Comparison of ENCODE assay signal across 1 cellular context in the genomic region with DNA sequence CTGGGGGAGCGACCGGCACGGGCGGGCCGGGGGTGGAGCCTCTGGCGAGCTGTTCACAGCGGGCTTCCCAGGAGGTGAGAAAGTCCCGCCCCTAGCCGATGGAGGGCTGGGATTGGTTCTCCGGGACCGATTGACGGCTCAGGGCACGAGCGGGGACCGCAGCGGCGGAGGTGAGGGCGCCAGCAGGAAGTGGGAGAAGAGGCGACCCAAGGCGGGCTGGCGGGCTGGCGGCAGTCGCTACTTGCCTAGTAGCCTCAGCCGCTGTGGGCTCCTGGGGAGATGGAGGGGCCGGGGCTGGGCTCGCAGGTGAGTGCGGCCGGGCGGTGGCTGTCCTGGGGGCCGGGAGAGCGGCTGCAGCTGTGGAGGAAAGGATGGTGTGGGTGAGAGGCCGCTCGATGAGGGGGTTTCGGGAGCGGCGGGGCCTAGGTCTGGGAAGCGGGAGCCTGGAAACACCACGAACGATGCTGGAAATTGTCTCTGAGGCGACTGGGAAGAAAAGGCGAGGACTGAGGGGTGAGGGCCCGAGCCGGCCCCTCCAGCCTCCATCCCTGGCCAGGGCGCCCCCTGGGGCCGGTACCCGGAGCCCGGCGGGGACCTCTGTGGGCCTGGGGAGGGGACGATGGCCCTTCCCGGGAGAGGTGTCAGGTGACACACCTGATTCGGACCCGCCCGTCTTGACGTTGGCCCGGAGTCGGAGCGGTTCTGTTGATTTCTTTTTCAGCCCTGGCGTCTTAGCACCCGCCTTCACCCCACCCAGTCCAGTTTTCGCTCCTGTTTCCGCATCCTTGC.
TF ChIP-seq lines count a peak whose summit lies in the region.

A gene with protein sequence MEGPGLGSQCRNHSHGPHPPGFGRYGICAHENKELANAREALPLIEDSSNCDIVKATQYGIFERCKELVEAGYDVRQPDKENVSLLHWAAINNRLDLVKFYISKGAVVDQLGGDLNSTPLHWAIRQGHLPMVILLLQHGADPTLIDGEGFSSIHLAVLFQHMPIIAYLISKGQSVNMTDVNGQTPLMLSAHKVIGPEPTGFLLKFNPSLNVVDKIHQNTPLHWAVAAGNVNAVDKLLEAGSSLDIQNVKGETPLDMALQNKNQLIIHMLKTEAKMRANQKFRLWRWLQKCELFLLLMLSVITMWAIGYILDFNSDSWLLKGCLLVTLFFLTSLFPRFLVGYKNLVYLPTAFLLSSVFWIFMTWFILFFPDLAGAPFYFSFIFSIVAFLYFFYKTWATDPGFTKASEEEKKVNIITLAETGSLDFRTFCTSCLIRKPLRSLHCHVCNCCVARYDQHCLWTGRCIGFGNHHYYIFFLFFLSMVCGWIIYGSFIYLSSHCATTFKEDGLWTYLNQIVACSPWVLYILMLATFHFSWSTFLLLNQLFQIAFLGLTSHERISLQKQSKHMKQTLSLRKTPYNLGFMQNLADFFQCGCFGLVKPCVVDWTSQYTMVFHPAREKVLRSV (plus strand): TSS at position 198 of the 789 bp plus-strand sequence. CDS start 82 bp downstream, at position 280.

TF ChIP-seq in K562, 482 proteins besides CTCF, POLR2A, EP300 and RAD21 (continued from another document):
- peak; percentile 96 for TF ChIP-seq CTBP1 (IDR thresholded peaks at IDR 0.05; ENCODE audit: borderline replicate concordance)
- TF ChIP-seq, protein P1, sequence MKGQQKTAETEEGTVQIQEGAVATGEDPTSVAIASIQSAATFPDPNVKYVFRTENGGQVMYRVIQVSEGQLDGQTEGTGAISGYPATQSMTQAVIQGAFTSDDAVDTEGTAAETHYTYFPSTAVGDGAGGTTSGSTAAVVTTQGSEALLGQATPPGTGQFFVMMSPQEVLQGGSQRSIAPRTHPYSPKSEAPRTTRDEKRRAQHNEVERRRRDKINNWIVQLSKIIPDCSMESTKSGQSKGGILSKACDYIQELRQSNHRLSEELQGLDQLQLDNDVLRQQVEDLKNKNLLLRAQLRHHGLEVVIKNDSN (CRISPR knock-in tag; IDR thresholded peaks at IDR 0.05), result no peak
- TF ChIP-seq FOXA3 (CRISPR knock-in tag; conservative IDR thresholded peaks at IDR 0.05 in 1 of 2, IDR thresholded peaks at IDR 0.05 in 1 of 2), result no peak
- TF ChIP-seq FOXJ3 (CRISPR knock-in tag; IDR thresholded peaks at IDR 0.05), result no peak
- TF ChIP-seq YBX1 (IDR thresholded peaks at IDR 0.05), result no peak
- no peak for TF ChIP-seq HNRNPH1 (optimal IDR thresholded peaks at IDR 0.05; ENCODE audit: low read depth, low read length)
- no peak for TF ChIP-seq SMAD2 (IDR thresholded peaks at IDR 0.05; ENCODE audit: low read depth, low read length)
- TF ChIP-seq LCOR (CRISPR knock-in tag; IDR thresholded peaks at IDR 0.05), result 0 out of 2 replicates have a peak, but pooled peaks have one; percentile 22
- peak; percentile 90 for TF ChIP-seq POLR2G (IDR thresholded peaks at IDR 0.05; ENCODE audit: low read depth, low read length)
- no peak for TF ChIP-seq PRMT5 (CRISPR knock-in tag; IDR thresholded peaks at IDR 0.05)
- TF ChIP-seq ATF7 (IDR thresholded peaks at IDR 0.05), result peak; percentile 51; the same call in 1 of the 2 replicates
- TF ChIP-seq CEBPB (tag; IDR thresholded peaks at IDR 0.05), result no peak
- peak; percentile 57; the same call in 1 of the 2 replicates for TF ChIP-seq ETV1 (tag; conservative IDR thresholded peaks at IDR 0.05; ENCODE audit: low read depth)
- peak; percentile 46 to 71 for TF ChIP-seq MAZ (CRISPR knock-in tag; conservative IDR thresholded peaks at IDR 0.05 in 1 of 2, IDR thresholded peaks at IDR 0.05 in 1 of 2)
- no peak for TF ChIP-seq MTF1 (CRISPR knock-in tag; IDR thresholded peaks at IDR 0.05; ENCODE audit: borderline replicate concordance)
- no peak for TF ChIP-seq IFI16 (CRISPR knock-in tag; IDR thresholded peaks at IDR 0.05)
- TF ChIP-seq, protein P2, sequence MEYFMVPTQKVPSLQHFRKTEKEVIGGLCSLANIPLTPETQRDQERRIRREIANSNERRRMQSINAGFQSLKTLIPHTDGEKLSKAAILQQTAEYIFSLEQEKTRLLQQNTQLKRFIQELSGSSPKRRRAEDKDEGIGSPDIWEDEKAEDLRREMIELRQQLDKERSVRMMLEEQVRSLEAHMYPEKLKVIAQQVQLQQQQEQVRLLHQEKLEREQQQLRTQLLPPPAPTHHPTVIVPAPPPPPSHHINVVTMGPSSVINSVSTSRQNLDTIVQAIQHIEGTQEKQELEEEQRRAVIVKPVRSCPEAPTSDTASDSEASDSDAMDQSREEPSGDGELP (CRISPR knock-in tag; IDR thresholded peaks at IDR 0.05; ENCODE audit: borderline replicate concordance), result peak; percentile 40; the same call in 1 of the 2 replicates
- peak in 1 of 2 experiments; percentile 14; a peak in 1 of 4 replicates for TF ChIP-seq NRF1 (conservative IDR thresholded peaks at IDR 0.05 in 1 of 2, IDR thresholded peaks at IDR 0.05 in 1 of 2)
- no peak for TF ChIP-seq U2AF2 (optimal IDR thresholded peaks at IDR 0.05; ENCODE audit: low read depth, low read length)
- TF ChIP-seq POLR2H (tag; IDR thresholded peaks at IDR 0.05; ENCODE audit: low read depth), result no peak
- TF ChIP-seq GATA2 (CRISPR knock-in tag; IDR thresholded peaks at IDR 0.05), result no peak
- TF ChIP-seq, protein P3, sequence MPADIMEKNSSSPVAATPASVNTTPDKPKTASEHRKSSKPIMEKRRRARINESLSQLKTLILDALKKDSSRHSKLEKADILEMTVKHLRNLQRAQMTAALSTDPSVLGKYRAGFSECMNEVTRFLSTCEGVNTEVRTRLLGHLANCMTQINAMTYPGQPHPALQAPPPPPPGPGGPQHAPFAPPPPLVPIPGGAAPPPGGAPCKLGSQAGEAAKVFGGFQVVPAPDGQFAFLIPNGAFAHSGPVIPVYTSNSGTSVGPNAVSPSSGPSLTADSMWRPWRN (IDR thresholded peaks at IDR 0.05; ENCODE audit: low read depth), result peak; percentile 46; the same call in 1 of the 2 replicates
- TF ChIP-seq ZNF217 (CRISPR knock-in tag; IDR thresholded peaks at IDR 0.05), result no peak
- TF ChIP-seq ZNF830 (CRISPR knock-in tag; IDR thresholded peaks at IDR 0.05), result no peak
- TF ChIP-seq DPF2 (IDR thresholded peaks at IDR 0.05), result no peak
- TF ChIP-seq PHF20 (IDR thresholded peaks at IDR 0.05; ENCODE audit: partially characterized antibody), result peak; percentile 91
- TF ChIP-seq ZNF354B (CRISPR knock-in tag; IDR thresholded peaks at IDR 0.05), result no peak
- TF ChIP-seq, protein P4, sequence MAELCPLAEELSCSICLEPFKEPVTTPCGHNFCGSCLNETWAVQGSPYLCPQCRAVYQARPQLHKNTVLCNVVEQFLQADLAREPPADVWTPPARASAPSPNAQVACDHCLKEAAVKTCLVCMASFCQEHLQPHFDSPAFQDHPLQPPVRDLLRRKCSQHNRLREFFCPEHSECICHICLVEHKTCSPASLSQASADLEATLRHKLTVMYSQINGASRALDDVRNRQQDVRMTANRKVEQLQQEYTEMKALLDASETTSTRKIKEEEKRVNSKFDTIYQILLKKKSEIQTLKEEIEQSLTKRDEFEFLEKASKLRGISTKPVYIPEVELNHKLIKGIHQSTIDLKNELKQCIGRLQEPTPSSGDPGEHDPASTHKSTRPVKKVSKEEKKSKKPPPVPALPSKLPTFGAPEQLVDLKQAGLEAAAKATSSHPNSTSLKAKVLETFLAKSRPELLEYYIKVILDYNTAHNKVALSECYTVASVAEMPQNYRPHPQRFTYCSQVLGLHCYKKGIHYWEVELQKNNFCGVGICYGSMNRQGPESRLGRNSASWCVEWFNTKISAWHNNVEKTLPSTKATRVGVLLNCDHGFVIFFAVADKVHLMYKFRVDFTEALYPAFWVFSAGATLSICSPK (IDR thresholded peaks at IDR 0.05; ENCODE audit: borderline replicate concordance), result no peak
